11 cellular contexts compared by ENCODE assay signal in genomic region chr5:142795246-142795645, GRCh38. TPM values are rescaled to one million over a fixed set of nuclear protein-coding genes. Genes with fewer than 3 reads are reported as not detected.
DNase-seq lines count a peak whose midpoint lies in the region; ATAC-seq and TF ChIP-seq lines count a peak whose summit lies in the region.
"Had no signal": no experiment of that assay in that cellular context is flagged by ENCODE, and none has a peak within 500 bp of the region (broad histone marks: within the 10 kb centered on the region; RNA-seq: fewer than 3 reads in every experiment).

No MANE protein-coding gene starts in this region.

- H3F3A ChIP-seq in GM23248 (ENCODE audit: insufficient read depth) = no peaks in the 10 kb centered on the region
- no peaks in the 10 kb centered on the region for H3F3A ChIP-seq in PC-9 (ENCODE audit: insufficient read depth, low read depth)

- 73 to 77% methylated on average over 3 of the region's 3 CpGs for WGBS in GM23248 (ENCODE audit: low coverage in 1 of 2, low lambda C conversion rate in 2 of 2, missing lambda C conversion rate in 2 of 2), 2 experiments

- H2AFZ ChIP-seq in GM23248 (no peak overlapping the region), PC-9 (no peak overlapping the region)

- no peaks in the 10 kb centered on the region for H3K9me3 ChIP-seq in right atrium auricular region
- no peaks in the 10 kb centered on the region for H3K9me3 ChIP-seq in upper lobe of right lung
- no peaks in the 10 kb centered on the region for H3K9me3 ChIP-seq in GM23248 (ENCODE audit: low read depth)
- H3K9me3 ChIP-seq in BE2C = no peaks in the 10 kb centered on the region
- no peaks in the 10 kb centered on the region for H3K9me3 ChIP-seq in PC-9 (ENCODE audit: insufficient read depth, low read depth)
- H3K9me3 ChIP-seq: tibial artery had no signal

- H3K4me3 ChIP-seq in right atrium auricular region (no peak overlapping the region), NB4 (ENCODE audit: low read depth, low read length) (no peak overlapping the region), upper lobe of right lung (no peak overlapping the region), GM23248 (no peak overlapping the region), BE2C (ENCODE audit: low read depth, low read length) (no peak overlapping the region), PC-9 (no peak overlapping the region)
- H3K4me3 ChIP-seq: tibial artery had no signal

- BruUV-seq in PC-9 (replicated peaks; lab: Mats Ljungman, UMichigan) = no TSS peak

- H3K27me3 ChIP-seq in right atrium auricular region (no peaks in the 10 kb centered on the region), upper lobe of right lung (no peaks in the 10 kb centered on the region), GM23248 (replicated peaks; ENCODE audit: insufficient read depth) (no peaks in the 10 kb centered on the region), BE2C (no peaks in the 10 kb centered on the region), PC-9 (ENCODE audit: insufficient read depth, low read depth) (no peaks in the 10 kb centered on the region)
- H3K27me3 ChIP-seq: tibial artery had no signal

- no peak overlapping the region for H3K9ac ChIP-seq in GM23248

- H3K9me2 ChIP-seq in GM23248 (ENCODE audit: insufficient read depth) (no peaks in the 10 kb centered on the region), PC-9 (ENCODE audit: insufficient read depth) (no peaks in the 10 kb centered on the region)

- H3K79me2 ChIP-seq in GM23248 (ENCODE audit: insufficient read depth) = no peaks in the 10 kb centered on the region
- H3K79me2 ChIP-seq in PC-9 (ENCODE audit: low read depth) = 0 out of 2 replicates have a peak, but pooled peaks cover 4% of the 10 kb centered on the region

- TF ChIP-seq CTCF in right atrium auricular region (IDR thresholded peaks at IDR 0.05) (no peak), NB4 (IDR thresholded peaks at IDR 0.05; ENCODE audit: low read depth, low read length) (no peak), upper lobe of right lung (IDR thresholded peaks at IDR 0.05) (no peak), BE2C (IDR thresholded peaks at IDR 0.05; ENCODE audit: low read depth, low read length) (no peak), PC-9 (conservative IDR thresholded peaks at IDR 0.05) (no peak)

- H3K4me2 ChIP-seq in GM23248 (ENCODE audit: unreplicated experiment) (no peak overlapping the region), PC-9 (no peak overlapping the region)

- CTCF ChIA-PET in PC-9 (lab: Charles Lee) = no interaction called here

- intact Hi-C loops in Right ventricle myocardium superior (cut with DNase I) (no loop called here), upper lobe of right lung (cut with DNase I) (no loop called here), PC-9 (cut with micrococcal nuclease; ENCODE audit: unreplicated experiment) (no loop called here)

- no peaks in the 10 kb centered on the region for H3K36me3 ChIP-seq in right atrium auricular region
- H3K36me3 ChIP-seq in upper lobe of right lung = no peaks in the 10 kb centered on the region
- H3K36me3 ChIP-seq in GM23248 (ENCODE audit: low read depth) = no peaks in the 10 kb centered on the region
- H3K36me3 ChIP-seq in BE2C = no peaks in the 10 kb centered on the region
- H3K36me3 ChIP-seq in PC-9 (ENCODE audit: low read depth) = no peaks in the 10 kb centered on the region
- H3K36me3 ChIP-seq: tibial artery had no signal

- no peak for DNase-seq in Right ventricle myocardium superior
- no peak for DNase-seq in right atrium auricular region (ENCODE audit: low spot score)
- peak; percentile 62 for DNase-seq in NB4 (ENCODE audit: low read depth)
- DNase-seq in globus pallidus (ENCODE audit: low spot score) = peak; percentile 36
- DNase-seq in upper lobe of right lung = no peak
- no peak for DNase-seq in GM23248
- DNase-seq in BE2C = no peak
- no peak for DNase-seq in PC-9
- DNase-seq: activated naive CD8-positive, alpha-beta T cell treated with anti-CD3 and anti-CD28 coated beads, Interleukin-2, amount 10 ng/mL, durations not matched to agents 7 days and 5 days; NCI-H1105; tibial artery had no signal

- POLR2A ChIA-PET in PC-9 (lab: Charles Lee; ENCODE audit: unreplicated experiment) = no interaction called here

- in situ Hi-C loops in GM23248 (cut with MboI) = no loop called here

- TF ChIP-seq POLR2A in NB4 (IDR thresholded peaks at IDR 0.05; ENCODE audit: extremely low read depth, insufficient read length) = no peak

- peak overlapping the region in 1 of 2 donors; percentile 30 for H3K27ac ChIP-seq in right atrium auricular region
- no peak overlapping the region for H3K27ac ChIP-seq in upper lobe of right lung
- H3K27ac ChIP-seq in GM23248 = no peak overlapping the region
- H3K27ac ChIP-seq in PC-9 = no peak overlapping the region
- H3K27ac ChIP-seq: tibial artery had no signal

- H3K4me1 ChIP-seq in right atrium auricular region (peaks cover 0 to 71% of the 10 kb centered on the region in 2 donors), upper lobe of right lung (peaks cover 16% of the 10 kb centered on the region), GM23248 (ENCODE audit: insufficient read depth) (peaks cover 6% of the 10 kb centered on the region; the same call in 1 of the 2 replicates), BE2C (peaks cover 3% of the 10 kb centered on the region; the same call in 1 of the 2 replicates), PC-9 (replicated peaks; ENCODE audit: insufficient read depth) (peaks cover 4% of the 10 kb centered on the region; the same call in 1 of the 2 replicates)

- no peaks in the 10 kb centered on the region for H4K20me1 ChIP-seq in GM23248 (ENCODE audit: insufficient read depth)
- 0 out of 2 replicates have a peak, but pooled peaks cover 5% of the 10 kb centered on the region for H4K20me1 ChIP-seq in PC-9 (ENCODE audit: insufficient read depth)

- ATAC-seq in Right ventricle myocardium superior (ENCODE audit: poor library complexity) (peak; percentile 17), upper lobe of right lung (peak; percentile 66)

RNA-seq across cellular contexts. Expression of gene ARHGAP26, which starts 25.1 kb away (rescaled TPM):
- total RNA-seq in Right ventricle myocardium superior (32.5 TPM), right atrium auricular region (10 to 100 TPM; 29.8 to 31.6 TPM), upper lobe of right lung (35.4 TPM), PC-9 (2021) (23.0 and 29.7 TPM in 2 replicates)
- total RNA-seq in GM23248 (2014; rRNA removed; shearing (Covaris generic)) = 1.6 and 8.3 TPM in 2 replicates
- polyA plus RNA-seq in GM23248 (2016; fragmentation: Nextera tagmentation; extraction: Ambion mirVana) = 1.7 and 1.9 TPM in 2 replicates
- 4.3 TPM for polyA plus RNA-seq in BE2C (2012; ENCODE audit: insufficient read depth, insufficient read length, low read depth)

Comparison
In these comparisons a context has a peak if more than half of its experiments do, and no peak if none do; other contexts are left out.
1. DNase-seq: peak in NB4 (single experiment) and globus pallidus (single experiment); none in Right ventricle myocardium superior (single experiment), right atrium auricular region (single experiment), upper lobe of right lung (single experiment), GM23248 (single experiment), BE2C (single experiment) and PC-9 (0 of 2).